23 cellular contexts compared by ENCODE assay signal in genomic region chr17:75899353-75899752, GRCh38.
"Had no signal": no experiment of that assay in that cellular context is flagged by ENCODE, and none has a peak within 500 bp of the region (broad histone marks: within the 10 kb centered on the region; RNA-seq: fewer than 3 reads in every experiment).

No MANE protein-coding gene starts in this region.

- H3K4me3 Mint-ChIP-seq: activated CD8-positive, alpha-beta T cell treated with anti-CD3 and anti-CD28 coated beads, Interleukin-2, amount 10 ng/mL, durations not matched to agents 7 days and 5 days had no signal

- H3K4me3 ChIP-seq: breast epithelium, Peyer's patch, SJSA1 had no signal

- H3K27ac ChIP-seq: breast epithelium, KMS-11, Peyer's patch, SJSA1 had no signal

- DNase-seq: activated CD4-positive, alpha-beta T cell treated with anti-CD3 and anti-CD28 coated beads for 4 hours; activated CD4-positive, alpha-beta T cell treated with anti-CD3 and anti-CD28 coated beads, Interleukin-2, amount 50 U/mL, for 4 hours; activated CD8-positive, alpha-beta memory T cell treated with anti-CD3 and anti-CD28 coated beads, Interleukin-2, amount 50 U/mL, for 48 hours; activated CD8-positive, alpha-beta T cell treated with anti-CD3 and anti-CD28 coated beads, Interleukin-2, amount 10 ng/mL, durations not matched to agents 7 days and 5 days; activated effector memory CD4-positive, alpha-beta T cell treated with Interleukin-2 at 50 U/mL for 16 hours; activated naive CD4-positive, alpha-beta T cell; activated T-cell treated with anti-CD3 and anti-CD28 coated beads, Interleukin-2, amount 50 U/mL, for 1 hour; NCI-H1092; NCI-H1417; NCI-H1694 treated with DMSO at 0.1 percent for 48 hours; NCI-H2029 treated with DMSO at 0.1 percent for 48 hours; NCI-H510A treated with DMSO at 0.1 percent for 48 hours; NCI-H69; SHP77; SW 1271 had no signal

- H3K27me3 Mint-ChIP-seq: activated naive CD4-positive, alpha-beta T cell treated with anti-CD3 and anti-CD28 coated beads, Interleukin-2, amount 50 U/mL, for 24 hours had no signal

- H3K9ac ChIP-seq: KMS-11 had no signal

- H3K4me2 ChIP-seq: KMS-11 had no signal

- H3K27me3 ChIP-seq: breast epithelium, Peyer's patch, SJSA1 had no signal

- ATAC-seq: activated CD4-positive, CD25-positive, alpha-beta regulatory T cell treated with anti-CD3 and anti-CD28 coated beads, Interleukin-2, amount 50 U/mL, for 24 hours; activated CD8-positive, alpha-beta T cell treated with anti-CD3 and anti-CD28 coated beads, Interleukin-2, amount 10 ng/mL, durations not matched to agents 7 days and 5 days; SK-N-SH treated with all-trans-retinoic acid at 6 μM for 48 hours had no signal

- H3K9me3 ChIP-seq: breast epithelium, Peyer's patch had no signal

- H3K9me3 Mint-ChIP-seq: activated naive CD4-positive, alpha-beta T cell treated with anti-CD3 and anti-CD28 coated beads, Interleukin-2, amount 50 U/mL, for 24 hours; activated T-helper 1 cell treated with anti-CD3 and anti-CD28 coated beads, Interleukin-12 subunit alpha, Interleukin-12 subunit beta, Interleukin-2, Interleukin-4 antibody, amounts not matched to agents 30 ng/mL and 10 ng/mL and 1 ng/mL, durations not matched to agents 14 hours and 24 hours and 36 hours had no signal

- H3K27ac Mint-ChIP-seq: activated CD8-positive, alpha-beta T cell treated with anti-CD3 and anti-CD28 coated beads, Interleukin-2, amount 10 ng/mL, durations not matched to agents 7 days and 5 days; activated naive CD4-positive, alpha-beta T cell treated with anti-CD3 and anti-CD28 coated beads, Interleukin-2, amount 50 U/mL, for 24 hours; activated T-helper 1 cell treated with anti-CD3 and anti-CD28 coated beads, Interleukin-12 subunit alpha, Interleukin-12 subunit beta, Interleukin-2, Interleukin-4 antibody, amounts not matched to agents 30 ng/mL and 10 ng/mL and 1 ng/mL, durations not matched to agents 14 hours and 24 hours and 36 hours had no signal

- H3K36me3 ChIP-seq: breast epithelium had no signal
